In genomic region chr10:106866244-106866845, GRCh38 we compare ENCODE assay signal across 20 cellular contexts.
DNase-seq lines count a peak whose midpoint lies in the region; ATAC-seq and TF ChIP-seq lines count a peak whose summit lies in the region.
"Had no signal": no experiment of that assay in that cellular context is flagged by ENCODE, and none has a peak within 500 bp of the region (broad histone marks: within the 10 kb centered on the region; RNA-seq: fewer than 3 reads in every experiment).

No MANE protein-coding gene starts in this region.

- no peak for TF ChIP-seq POLR2A in erythroblast (IDR thresholded peaks at IDR 0.05; ENCODE audit: low read length)

- DNase-seq in SK-MEL-5 (ENCODE audit: low read depth, low spot score) (peak; percentile 6), GOT3 (lab: John Stamatoyannopoulos, UW) (no peak), AG20443 (ENCODE audit: low spot score) (no peak), erythroblast (lab: John Stamatoyannopoulos, UW) (no peak), omental fat pad (ENCODE audit: low spot score) (no peak)
- DNase-seq: ACHN; aorta; CD8-positive, alpha-beta memory T cell; H7; kidney glomerular epithelial cell; NCI-H2081 treated with DMSO at 0.1 percent for 48 hours; NCI-H774; stimulated activated CD4-positive, alpha-beta T cell treated with anti-CD3 and anti-CD28 coated beads, Interleukin-2, amount 100 ng/mL, for 24 hours; T-helper 1 cell had no signal

- TF ChIP-seq CTCF in GM12873 (IDR thresholded peaks at IDR 0.05; ENCODE audit: insufficient read depth, low read depth, low read length, missing control alignments) (peak; percentile 16), omental fat pad (IDR thresholded peaks at IDR 0.05) (no peak)

- ATAC-seq in GM19397 (IDR thresholded peaks at IDR 0.05; ENCODE audit: unreplicated experiment) (peak; percentile 73), HG02798 (IDR thresholded peaks at IDR 0.05; ENCODE audit: poor library complexity, unreplicated experiment) (peak; percentile 71), omental fat pad (ENCODE audit: low FRiP score) (no peak)
- ATAC-seq: esophagus mucosa, HepG2, sciatic nerve had no signal

- in situ Hi-C loops in SK-MEL-5 (cut with HindIII; ENCODE audit: low pct_unique_long_range_greater_than_20kb, low sequenced_read_pairs) = no loop called here
